Comparison of ENCODE assay signal across 8 cellular contexts in genomic region chr3:185733980-185734724, GRCh38.
DNase-seq lines count a peak whose midpoint lies in the region; ATAC-seq, FAIRE-seq and TF ChIP-seq lines count a peak whose summit lies in the region.

No MANE protein-coding gene starts in this region.

- intact Hi-C loops in left lung (cut with DNase I), result no loop called here

- TF ChIP-seq CTCF in bronchial epithelial cell (IDR thresholded peaks at IDR 0.05; ENCODE audit: insufficient read depth, low read length, severe bottlenecking) (peak; percentile 61), left lung (IDR thresholded peaks at IDR 0.05) (peak; percentile 38 to 39)

- H3K9me3 ChIP-seq in left lung, result no peaks in the 10 kb centered on the region

- no peak for FAIRE-seq in bronchial epithelial cell (lab: Jason Lieb, UNC)

- no peaks in the 10 kb centered on the region for H3K36me3 ChIP-seq in bronchial epithelial cell (ENCODE audit: control insufficient read depth, insufficient read depth, low read length)
- H3K36me3 ChIP-seq in left lung, result no peaks in the 10 kb centered on the region

- no peak overlapping the region for H3K4me3 ChIP-seq in bronchial epithelial cell (ENCODE audit: low read depth, low read length)
- H3K4me3 ChIP-seq in left lung, result no peak overlapping the region

- H3K4me1 ChIP-seq in left lung, result peaks cover 7 to 29% of the 10 kb centered on the region in 2 donors

- no peak overlapping the region for H3K27ac ChIP-seq in left lung

- peak; percentile 96 for ATAC-seq in left lung
- no peak for ATAC-seq in GM19324 (IDR thresholded peaks at IDR 0.05; ENCODE audit: low FRiP score, unreplicated experiment)

- DNase-seq in DMS153 (lab: John Stamatoyannopoulos, UW) (peak; percentile 62), HK-2 (ENCODE audit: unreplicated experiment) (peak; percentile 60), NCI-H82 (lab: John Stamatoyannopoulos, UW) (peak; percentile 90), bronchial epithelial cell (ENCODE audit: low read depth) (peak; percentile 90), left lung (no peak), OCI-M2 (lab: John Stamatoyannopoulos, UW; ENCODE audit: unreplicated experiment) (no peak), mesenteric fat pad (ENCODE audit: low spot score) (no peak)

- H3K27me3 ChIP-seq in bronchial epithelial cell (ENCODE audit: control insufficient read depth, insufficient read depth, low read length) (no peaks in the 10 kb centered on the region), left lung (no peaks in the 10 kb centered on the region)

Comparison
In these comparisons a context has a peak if more than half of its experiments do, and no peak if none do; other contexts are left out.
1. DNase-seq: peak in DMS153 (single experiment), HK-2 (single experiment), NCI-H82 (single experiment) and bronchial epithelial cell (single experiment); none in left lung (0 of 2), OCI-M2 (single experiment) and mesenteric fat pad (single experiment).